8 cellular contexts compared by ENCODE assay signal in genomic region chr5:132962429-132962928, GRCh38. TPM values are rescaled to one million over a fixed set of nuclear protein-coding genes. Genes with fewer than 3 reads are reported as not detected.
A peak's percentile ranks its signal among the peaks of the same experiment; 100 is the strongest.
DNase-seq lines count a peak whose midpoint lies in the region; ATAC-seq, FAIRE-seq and TF ChIP-seq lines count a peak whose summit lies in the region.

No MANE protein-coding gene starts in this region.

- CTCF ChIA-PET in RWPE1 (lab: Yijun Ruan, JAX), result interaction anchor here (0.6 kb wide), 1 partner anchor 51 kb away, joined by 3 read pairs; no protein-coding TSS in a partner anchor

- no peak for FAIRE-seq in kidney (lab: Jason Lieb, UNC)

- POLR2A ChIA-PET in RWPE1 (lab: Yijun Ruan, JAX; ENCODE audit: low non-redundant PET), result interaction anchor here (0.6 to 4.0 kb wide), 3 partner anchors 44 to 90 kb away, joined by 3 to 21 read pairs (median 9); partner anchors contain the start of gene HSPA4

- TF ChIP-seq CTCF in RWPE1 (conservative IDR thresholded peaks at IDR 0.05; ENCODE audit: low read depth) (no peak), kidney (IDR thresholded peaks at IDR 0.05; ENCODE audit: borderline replicate concordance, extremely low read depth, insufficient read depth) (no peak), spleen (IDR thresholded peaks at IDR 0.05 in 8 of 11, conservative IDR thresholded peaks at IDR 0.05 in 3 of 11) (no peak)

- H3K27ac ChIP-seq in RWPE1 (peak overlapping the region; percentile 94), kidney (ENCODE audit: low read depth in 2 of 2, low read length in 2 of 2) (peak overlapping the region; percentile 92 to 99), spleen (peak overlapping the region; percentile 97 to 100 (median 99))

- H3K9ac ChIP-seq in kidney (ENCODE audit: low read length in 2 of 2), result peak overlapping the region; percentile 81 to 98

- H3K4me3 ChIP-seq in kidney (ENCODE audit: low read length in 2 of 2), result peak overlapping the region; percentile 90
- H3K4me3 ChIP-seq in spleen, result peak overlapping the region; percentile 62 to 95 (median 68)

- no peaks in the 10 kb centered on the region for H3K27me3 ChIP-seq in spleen (replicated peaks in 1 of 7)

- TF ChIP-seq POLR2A in spleen (IDR thresholded peaks at IDR 0.05), result no peak

- no peaks in the 10 kb centered on the region for H3K36me3 ChIP-seq in kidney (ENCODE audit: control insufficient read depth in 1 of 2, insufficient read depth in 2 of 2, low read length in 2 of 2)
- peaks cover 0 to 12% (median 0%) of the 10 kb centered on the region in 6 donors for H3K36me3 ChIP-seq in spleen

- no peaks in the 10 kb centered on the region for H3K9me3 ChIP-seq in kidney (ENCODE audit: control insufficient read depth in 1 of 2, low read length in 2 of 2)
- no peaks in the 10 kb centered on the region for H3K9me3 ChIP-seq in spleen

- H3K4me1 ChIP-seq in kidney (ENCODE audit: control insufficient read depth in 1 of 2, insufficient read depth in 1 of 2, low read depth in 1 of 2, low read length in 2 of 2) (peaks cover 4 to 14% of the 10 kb centered on the region in 2 donors), spleen (peaks cover 16 to 59% (median 50%) of the 10 kb centered on the region in 6 donors)

- intact Hi-C loops in kidney (cut with DNase I), result no loop called here
- intact Hi-C loops in spleen (cut with DNase I; ENCODE audit: low total_unique reads), result no loop called here

- in situ Hi-C loops in KBM-7 (cut with MboI; ENCODE audit: low pct_unique_long_range_greater_than_20kb, low sequenced_read_pairs), result no loop called here

- DNase-seq in DMS53 treated with DMSO at 0.1 percent for 48 hours (lab: John Stamatoyannopoulos, UW; ENCODE audit: unreplicated experiment), result peak; percentile 59
- DNase-seq in KBM-7, result peak; percentile 67
- peak; percentile 62 for DNase-seq in RWPE1 (ENCODE audit: low spot score)
- peak; percentile 24 for DNase-seq in central memory CD4-positive, alpha-beta T cell
- no peak for DNase-seq in kidney
- DNase-seq in spleen, result no peak
- no peak for DNase-seq in stimulated activated CD4-positive, alpha-beta T cell treated with anti-CD3 and anti-CD28 coated beads, Interleukin-4, amount 100 ng/mL, for 24 hours

- WGBS in spleen, 5 donors, result 0 to 1% (median 1%) methylated on average over 18 of the region's 18 CpGs

- ATAC-seq in GM21619 (IDR thresholded peaks at IDR 0.05; ENCODE audit: unreplicated experiment), result no peak

RNA-seq across cellular contexts. Expression of gene AFF4, which starts 1.0 kb away (rescaled TPM):
- total RNA-seq in kidney, result 83.7 TPM
- polyA plus RNA-seq in kidney (ENCODE audit: insufficient read depth, low read depth, low replicate concordance), result 8.8 TPM
- 10 to 100 TPM; 60.5 to 84.3 (median 71.1) TPM for total RNA-seq in spleen
- 1 to 10 TPM; 5.1 to 8.0 (median 5.7) TPM for polyA plus RNA-seq in spleen

Comparison
In these comparisons a context has a peak if more than half of its experiments do, and no peak if none do; other contexts are left out.
1. DNase-seq: peak in DMS53 treated with DMSO at 0.1 percent for 48 hours (single experiment), KBM-7 (single experiment), RWPE1 (single experiment) and central memory CD4-positive, alpha-beta T cell (single experiment); none in kidney (single experiment), spleen (single experiment) and stimulated activated CD4-positive, alpha-beta T cell treated with anti-CD3 and anti-CD28 coated beads, Interleukin-4, amount 100 ng/mL, for 24 hours (single experiment).
2. Peak in every context shown above with its lines, with median percentiles within 50 percentile points of each other: H3K27ac ChIP-seq.